In the genomic region with DNA sequence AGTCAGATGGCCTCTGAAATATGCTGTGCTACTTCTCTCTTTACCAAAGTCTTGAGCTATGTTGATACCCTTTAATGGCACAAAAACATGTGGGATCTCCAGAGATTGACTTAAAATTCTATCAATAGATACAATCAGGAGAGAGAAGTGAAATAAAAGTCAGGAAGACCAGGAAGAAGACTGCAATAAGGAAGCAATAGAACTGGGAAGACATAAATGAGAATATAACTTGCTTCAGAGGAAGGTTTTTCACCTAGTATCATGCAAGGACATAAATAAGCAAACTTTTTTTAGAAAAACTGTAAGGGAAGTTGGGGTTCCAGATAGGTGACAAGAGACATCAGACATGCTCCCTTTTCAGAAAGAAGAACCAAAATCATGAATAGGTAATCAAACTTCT, we compare ENCODE assay signal across 5 cellular contexts.
"Had no signal": no experiment of that assay in that cellular context is flagged by ENCODE, and none has a peak within 500 bp of the region (broad histone marks: within the 10 kb centered on the region; RNA-seq: fewer than 3 reads in every experiment).

No MANE protein-coding gene starts in this region.

- ATAC-seq: GM23338, K562 had no signal

- DNase-seq: H9, HCEC 1CT, IMR-90 had no signal

- H2AFZ ChIP-seq: GM23338 had no signal

- H3K4me2 ChIP-seq: GM23338 had no signal

- H3K4me3 ChIP-seq: GM23338, K562 had no signal
